Comparison of ENCODE assay signal across 8 cellular contexts in the genomic region with DNA sequence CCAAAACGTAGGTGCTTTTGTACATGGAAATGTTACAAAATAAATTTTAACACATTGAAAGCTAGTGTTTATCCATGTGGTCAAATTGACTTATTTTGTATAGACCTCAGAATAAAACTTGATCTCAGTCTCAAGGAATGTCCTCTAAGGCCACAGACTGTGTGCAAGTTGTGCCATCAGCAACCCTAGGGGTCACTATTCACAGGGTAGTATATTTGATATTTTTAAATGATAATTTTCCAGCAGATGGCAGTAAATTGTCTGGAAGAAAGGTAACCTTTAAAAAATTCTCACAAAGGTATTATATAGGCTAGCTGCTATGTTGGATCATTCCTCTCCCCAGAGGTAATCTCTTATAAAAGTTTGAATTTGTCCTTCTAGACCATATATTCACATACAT. TPM values are rescaled to one million over a fixed set of nuclear protein-coding genes. Genes with fewer than 3 reads are reported as not detected.
DNase-seq lines count a peak whose midpoint lies in the region; ATAC-seq and TF ChIP-seq lines count a peak whose summit lies in the region.

No MANE protein-coding gene starts in this region.

- POLR2A ChIA-PET in PC-3 (lab: Charles Lee; ENCODE audit: unreplicated experiment) = no interaction called here
- POLR2A ChIA-PET in activated CD4-positive, alpha-beta memory T cell treated with anti-CD3 and anti-CD28 coated beads for 36 hours (lab: Charles Lee) = no interaction called here

- H4K20me1 ChIP-seq in PC-3 (ENCODE audit: low read length) = no peaks in the 10 kb centered on the region

- no TSS peak for BruUV-seq in PC-3 (replicated peaks; lab: Mats Ljungman, UMichigan)

- H3K4me3 ChIP-seq in PC-3 (ENCODE audit: low read length) (no peak overlapping the region), fibroblast of the aortic adventitia (ENCODE audit: low read depth, low read length) (no peak overlapping the region), SJCRH30 (no peak overlapping the region)

- CTCF ChIA-PET in PC-3 (lab: Charles Lee) = interaction anchor here (0.6 to 1.1 kb wide), 5 partner anchors 16 to 1944 kb away, joined by 3 to 5 read pairs (median 4); no protein-coding TSS in a partner anchor
- CTCF ChIA-PET in activated CD4-positive, alpha-beta memory T cell treated with anti-CD3 and anti-CD28 coated beads for 36 hours (lab: Charles Lee) = interaction anchor here (0.6 to 1.0 kb wide), 3 partner anchors 30 to 100 kb away, joined by 3 to 4 read pairs (median 3); no protein-coding TSS in a partner anchor

- TF ChIP-seq CTCF in C4-2B (conservative IDR thresholded peaks at IDR 0.05) (peak; percentile 67), PC-3 (conservative IDR thresholded peaks at IDR 0.05; ENCODE audit: low read depth, low read length) (peak; percentile 79), fibroblast of the aortic adventitia (IDR thresholded peaks at IDR 0.05; ENCODE audit: insufficient read depth, low read length) (peak; percentile 11)

- DNase-seq in PC-3 (peak; percentile 65), fibroblast of the aortic adventitia (ENCODE audit: low read depth) (peak; percentile 2), SJCRH30 (no peak)
- DNase-seq in activated CD4-positive, alpha-beta memory T cell treated with anti-CD3 and anti-CD28 coated beads for 36 hours = no peak
- no peak for DNase-seq in activated naive CD4-positive, alpha-beta T cell treated with anti-CD3 and anti-CD28 coated beads, Interleukin-2, amount 50 U/mL, for 16 hours

- H3K4me2 ChIP-seq in PC-3 (ENCODE audit: low read length) = no peak overlapping the region

- ATAC-seq in GM18861 (IDR thresholded peaks at IDR 0.05; ENCODE audit: unreplicated experiment) (peak; percentile 44), PC-3 (peak; percentile 98), GM18858 (IDR thresholded peaks at IDR 0.05; ENCODE audit: unreplicated experiment) (no peak)

- no peaks in the 10 kb centered on the region for H3K4me1 ChIP-seq in PC-3 (ENCODE audit: insufficient read depth, low read length)
- no peaks in the 10 kb centered on the region for H3K4me1 ChIP-seq in SJCRH30

- H3K36me3 ChIP-seq in PC-3 (ENCODE audit: low read depth, low read length) = no peaks in the 10 kb centered on the region
- H3K36me3 ChIP-seq in SJCRH30 = no peaks in the 10 kb centered on the region

- H3K27ac Mint-ChIP-seq in activated CD4-positive, alpha-beta memory T cell treated with anti-CD3 and anti-CD28 coated beads for 36 hours = no peak overlapping the region

- H3K9me3 Mint-ChIP-seq in activated CD4-positive, alpha-beta memory T cell treated with anti-CD3 and anti-CD28 coated beads for 36 hours = no peaks in the 10 kb centered on the region

- no peaks in the 10 kb centered on the region for H3K9me3 ChIP-seq in PC-3 (ENCODE audit: low read length)
- no peaks in the 10 kb centered on the region for H3K9me3 ChIP-seq in SJCRH30 (replicated peaks)

- no peak overlapping the region for H3K4me3 Mint-ChIP-seq in activated CD4-positive, alpha-beta memory T cell treated with anti-CD3 and anti-CD28 coated beads for 36 hours

- H3K27me3 ChIP-seq in PC-3 (ENCODE audit: low read length) (no peaks in the 10 kb centered on the region), SJCRH30 (no peaks in the 10 kb centered on the region)

- no peak overlapping the region for H3K9ac ChIP-seq in PC-3 (ENCODE audit: low read length)

- H3K79me2 ChIP-seq in PC-3 (ENCODE audit: low read length) = no peaks in the 10 kb centered on the region

- no peaks in the 10 kb centered on the region for H3K9me2 ChIP-seq in PC-3 (replicated peaks; ENCODE audit: low read length)

- no peaks in the 10 kb centered on the region for H3K36me3 Mint-ChIP-seq in activated CD4-positive, alpha-beta memory T cell treated with anti-CD3 and anti-CD28 coated beads for 36 hours

- intact Hi-C loops in PC-3 (cut with micrococcal nuclease) = loop anchor here (1.0 to 5.0 kb wide), 5 partner anchors 87 to 884 kb away; no protein-coding TSS in a partner anchor
- intact Hi-C loops in activated CD4-positive, alpha-beta memory T cell treated with anti-CD3 and anti-CD28 coated beads for 36 hours (cut with micrococcal nuclease) = loop anchor here (1.0 to 2.0 kb wide), 2 partner anchors 16 to 74 kb away; no protein-coding TSS in a partner anchor

- peaks cover 3% of the 10 kb centered on the region for H3K27me3 Mint-ChIP-seq in activated CD4-positive, alpha-beta memory T cell treated with anti-CD3 and anti-CD28 coated beads for 36 hours

- no peak overlapping the region for H2AFZ ChIP-seq in PC-3 (ENCODE audit: low read length)

- H3F3A ChIP-seq in PC-3 (ENCODE audit: low read length, unreplicated experiment) = no peaks in the 10 kb centered on the region

- no peak overlapping the region for H3K27ac ChIP-seq in C4-2B
- no peak overlapping the region for H3K27ac ChIP-seq in PC-3 (ENCODE audit: low read length)
- H3K27ac ChIP-seq in SJCRH30 = no peak overlapping the region

- H3K4me1 Mint-ChIP-seq in activated CD4-positive, alpha-beta memory T cell treated with anti-CD3 and anti-CD28 coated beads for 36 hours (ENCODE audit: low read depth) = peaks cover 24% of the 10 kb centered on the region

RNA-seq across cellular contexts. Expression of a gene that starts 12.9 kb away (rescaled TPM):
- total RNA-seq in PC-3 (2014; rRNA removed) (6.2 and 7.9 TPM in 2 replicates), fibroblast of the aortic adventitia (ENCODE audit: low replicate concordance) (0.09 and 2.5 TPM in 2 replicates)
- 10 to 100 TPM; 43.1 to 44.1 TPM for total RNA-seq in activated CD4-positive, alpha-beta memory T cell treated with anti-CD3 and anti-CD28 coated beads for 36 hours
- total RNA-seq in SJCRH30 (2014; rRNA removed; shearing (Covaris generic)) = not detected in 2 replicates

Comparison
In these comparisons a context has a peak if more than half of its experiments do, and no peak if none do; other contexts are left out.
1. CTCF ChIP-seq: peak in every context shown above with its lines; median percentile 79 in PC-3; 67 in C4-2B; 11 in fibroblast of the aortic adventitia.
2. DNase-seq: peak in PC-3 (single experiment) and fibroblast of the aortic adventitia (single experiment); none in activated CD4-positive, alpha-beta memory T cell treated with anti-CD3 and anti-CD28 coated beads for 36 hours (single experiment), SJCRH30 (0 of 2) and activated naive CD4-positive, alpha-beta T cell treated with anti-CD3 and anti-CD28 coated beads, Interleukin-2, amount 50 U/mL, for 16 hours (single experiment).